Comparison of ENCODE assay signal across 28 cellular contexts in the genomic region with DNA sequence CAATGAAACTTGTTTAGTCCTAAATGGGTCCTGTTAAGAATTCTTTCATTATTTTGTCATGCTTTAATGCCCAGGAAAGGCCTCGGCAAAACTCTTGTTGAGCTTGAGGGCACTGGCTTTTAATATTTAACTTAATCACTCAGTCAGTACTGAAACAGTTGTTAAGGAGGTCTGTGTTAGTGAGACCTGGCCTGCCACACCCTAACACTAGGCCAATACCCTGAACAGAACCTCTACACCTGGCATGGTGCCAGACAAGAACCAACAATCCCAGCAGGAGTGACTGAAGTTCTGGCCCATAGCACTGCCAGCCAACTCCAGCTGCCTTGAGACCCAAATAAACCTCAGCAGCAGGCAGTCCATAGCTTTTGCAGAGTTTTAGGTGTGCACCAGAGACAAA.
DNase-seq lines count a peak whose midpoint lies in the region; ATAC-seq and TF ChIP-seq lines count a peak whose summit lies in the region.
"Had no signal": no experiment of that assay in that cellular context is flagged by ENCODE, and none has a peak within 500 bp of the region (broad histone marks: within the 10 kb centered on the region; RNA-seq: fewer than 3 reads in every experiment).

No MANE protein-coding gene starts in this region.

- intact Hi-C loops in colonic mucosa (cut with DNase I): no loop called here
- intact Hi-C loops in posterior vena cava (cut with DNase I): no loop called here

- no peaks in the 10 kb centered on the region for H3K36me3 ChIP-seq in colonic mucosa
- H3K36me3 ChIP-seq: gastroesophageal sphincter had no signal

- DNase-seq in colonic mucosa (peak; percentile 48), posterior vena cava (ENCODE audit: low spot score) (peak; percentile 44), RPMI8226 (no peak), NAMALWA (ENCODE audit: low spot score) (no peak), HK-2 (ENCODE audit: unreplicated experiment) (no peak)
- no peak for DNase-seq in stimulated activated effector memory CD8-positive, alpha-beta T cell treated with anti-CD3 and anti-CD28 coated beads, Interleukin-12 subunit alpha, Interleukin-12 subunit beta, amount 100 ng/mL, for 72 hours (ENCODE audit: low spot score in 2 of 2)
- DNase-seq: activated CD4-positive, alpha-beta memory T cell treated with anti-CD3 and anti-CD28 coated beads for 36 hours; activated CD4-positive, CD25-positive, alpha-beta regulatory T cell treated with anti-CD3 and anti-CD28 coated beads, Interleukin-2, amount 50 U/mL, for 72 hours; activated CD8-positive, alpha-beta memory T cell treated with anti-CD3 and anti-CD28 coated beads, Interleukin-2, amount 50 U/mL, for 4 hours; AML-193; CD4-positive, alpha-beta T cell; EL; endodermal cell; hippocampal formation; left ventricle myocardium superior; naive thymus-derived CD8-positive, alpha-beta T cell; NCI-H1417 treated with DMSO at 0.1 percent for 48 hours; NCI-H2081 treated with DMSO at 0.1 percent for 48 hours; NCI-H345; trophoblast cell had no signal

- no peak overlapping the region for H3K9ac ChIP-seq in colonic mucosa (ENCODE audit: low read depth in 2 of 2, low read length in 2 of 2)

- no peak for TF ChIP-seq CTCF in colonic mucosa (IDR thresholded peaks at IDR 0.05)

- H3K4me3 Mint-ChIP-seq in stimulated activated effector memory CD8-positive, alpha-beta T cell treated with anti-CD3 and anti-CD28 coated beads, Interleukin-12 subunit alpha, Interleukin-12 subunit beta, amount 100 ng/mL, for 72 hours: no peak overlapping the region
- H3K4me3 Mint-ChIP-seq: activated CD4-positive, alpha-beta memory T cell treated with anti-CD3 and anti-CD28 coated beads for 36 hours; activated naive CD4-positive, alpha-beta T cell treated with anti-CD3 and anti-CD28 coated beads, Interleukin-2, amount 50 U/mL, for 24 hours; activated T-helper 17 cell treated with anti-CD3 and anti-CD28 coated beads, Interleukin-2, amount 50 U/mL, for 72 hours; CD4-positive, alpha-beta T cell; endodermal cell; mesothelial cell of epicardium; naive thymus-derived CD8-positive, alpha-beta T cell; T-helper 1 cell treated with Interleukin-12 subunit alpha and Interleukin-12 subunit beta and Interleukin-4 antibody, amounts not matched to agents 30 μg/mL and 1 μg/mL, for 36 hours had no signal

- no peaks in the 10 kb centered on the region for H3K4me1 ChIP-seq in colonic mucosa
- H3K4me1 ChIP-seq: A549, gastroesophageal sphincter had no signal

- no peaks in the 10 kb centered on the region for H3K9me3 ChIP-seq in colonic mucosa
- H3K9me3 ChIP-seq: A549, gastroesophageal sphincter had no signal

- no peak overlapping the region for H3K27ac Mint-ChIP-seq in stimulated activated effector memory CD8-positive, alpha-beta T cell treated with anti-CD3 and anti-CD28 coated beads, Interleukin-12 subunit alpha, Interleukin-12 subunit beta, amount 100 ng/mL, for 72 hours
- H3K27ac Mint-ChIP-seq: activated CD4-positive, alpha-beta memory T cell treated with anti-CD3 and anti-CD28 coated beads for 36 hours; activated naive CD4-positive, alpha-beta T cell treated with anti-CD3 and anti-CD28 coated beads, Interleukin-2, amount 50 U/mL, for 24 hours; activated T-helper 17 cell treated with anti-CD3 and anti-CD28 coated beads, Interleukin-2, amount 50 U/mL, for 72 hours; CD4-positive, alpha-beta T cell; mesothelial cell of epicardium; naive thymus-derived CD8-positive, alpha-beta T cell; T-helper 1 cell treated with Interleukin-12 subunit alpha and Interleukin-12 subunit beta and Interleukin-4 antibody, amounts not matched to agents 30 μg/mL and 1 μg/mL, for 36 hours had no signal

- no peaks in the 10 kb centered on the region for H3K36me3 Mint-ChIP-seq in stimulated activated effector memory CD8-positive, alpha-beta T cell treated with anti-CD3 and anti-CD28 coated beads, Interleukin-12 subunit alpha, Interleukin-12 subunit beta, amount 100 ng/mL, for 72 hours
- H3K36me3 Mint-ChIP-seq: activated CD4-positive, alpha-beta memory T cell treated with anti-CD3 and anti-CD28 coated beads for 36 hours; activated naive CD4-positive, alpha-beta T cell treated with anti-CD3 and anti-CD28 coated beads, Interleukin-2, amount 50 U/mL, for 24 hours; mesothelial cell of epicardium had no signal

- H3K9me3 Mint-ChIP-seq in stimulated activated effector memory CD8-positive, alpha-beta T cell treated with anti-CD3 and anti-CD28 coated beads, Interleukin-12 subunit alpha, Interleukin-12 subunit beta, amount 100 ng/mL, for 72 hours: no peaks in the 10 kb centered on the region
- H3K9me3 Mint-ChIP-seq: activated CD4-positive, alpha-beta memory T cell treated with anti-CD3 and anti-CD28 coated beads for 36 hours; activated naive CD4-positive, alpha-beta T cell treated with anti-CD3 and anti-CD28 coated beads, Interleukin-2, amount 50 U/mL, for 24 hours; activated T-helper 17 cell treated with anti-CD3 and anti-CD28 coated beads, Interleukin-2, amount 50 U/mL, for 72 hours; CD4-positive, alpha-beta T cell; T-helper 1 cell treated with Interleukin-12 subunit alpha and Interleukin-12 subunit beta and Interleukin-4 antibody, amounts not matched to agents 30 μg/mL and 1 μg/mL, for 36 hours had no signal

- no peak overlapping the region for H3K4me3 ChIP-seq in colonic mucosa
- H3K4me3 ChIP-seq: A549, gastroesophageal sphincter had no signal

- ATAC-seq in GM19043 (IDR thresholded peaks at IDR 0.05; ENCODE audit: low read depth, unreplicated experiment) (peak; percentile 78), HG02943 (IDR thresholded peaks at IDR 0.05; ENCODE audit: low read depth, unreplicated experiment) (peak; percentile 67)
- no peak for ATAC-seq in stimulated activated effector memory CD8-positive, alpha-beta T cell treated with anti-CD3 and anti-CD28 coated beads, Interleukin-12 subunit alpha, Interleukin-12 subunit beta, amount 100 ng/mL, for 72 hours
- ATAC-seq: A549; activated T-helper 17 cell treated with anti-CD3 and anti-CD28 coated beads, Interleukin-2, amount 50 U/mL, for 72 hours; gastroesophageal sphincter; left ventricle myocardium superior; naive thymus-derived CD8-positive, alpha-beta T cell had no signal

- no peak overlapping the region for H3K27ac ChIP-seq in colonic mucosa
- H3K27ac ChIP-seq: A549, gastroesophageal sphincter had no signal

- H3K27me3 ChIP-seq in colonic mucosa: no peaks in the 10 kb centered on the region
- H3K27me3 ChIP-seq: gastroesophageal sphincter had no signal

- H3K4me1 Mint-ChIP-seq in stimulated activated effector memory CD8-positive, alpha-beta T cell treated with anti-CD3 and anti-CD28 coated beads, Interleukin-12 subunit alpha, Interleukin-12 subunit beta, amount 100 ng/mL, for 72 hours: no peaks in the 10 kb centered on the region
- H3K4me1 Mint-ChIP-seq: activated T-helper 17 cell treated with anti-CD3 and anti-CD28 coated beads, Interleukin-2, amount 50 U/mL, for 72 hours; mesothelial cell of epicardium had no signal

Comparison
In these comparisons a context has a peak if more than half of its experiments do, and no peak if none do; other contexts are left out.
1. DNase-seq: peak in colonic mucosa (single experiment) and posterior vena cava (single experiment); none in RPMI8226 (single experiment), NAMALWA (single experiment), HK-2 (single experiment) and stimulated activated effector memory CD8-positive, alpha-beta T cell treated with anti-CD3 and anti-CD28 coated beads, Interleukin-12 subunit alpha, Interleukin-12 subunit beta, amount 100 ng/mL, for 72 hours (0 of 2).